31 cellular contexts compared by ENCODE assay signal in the genomic region with DNA sequence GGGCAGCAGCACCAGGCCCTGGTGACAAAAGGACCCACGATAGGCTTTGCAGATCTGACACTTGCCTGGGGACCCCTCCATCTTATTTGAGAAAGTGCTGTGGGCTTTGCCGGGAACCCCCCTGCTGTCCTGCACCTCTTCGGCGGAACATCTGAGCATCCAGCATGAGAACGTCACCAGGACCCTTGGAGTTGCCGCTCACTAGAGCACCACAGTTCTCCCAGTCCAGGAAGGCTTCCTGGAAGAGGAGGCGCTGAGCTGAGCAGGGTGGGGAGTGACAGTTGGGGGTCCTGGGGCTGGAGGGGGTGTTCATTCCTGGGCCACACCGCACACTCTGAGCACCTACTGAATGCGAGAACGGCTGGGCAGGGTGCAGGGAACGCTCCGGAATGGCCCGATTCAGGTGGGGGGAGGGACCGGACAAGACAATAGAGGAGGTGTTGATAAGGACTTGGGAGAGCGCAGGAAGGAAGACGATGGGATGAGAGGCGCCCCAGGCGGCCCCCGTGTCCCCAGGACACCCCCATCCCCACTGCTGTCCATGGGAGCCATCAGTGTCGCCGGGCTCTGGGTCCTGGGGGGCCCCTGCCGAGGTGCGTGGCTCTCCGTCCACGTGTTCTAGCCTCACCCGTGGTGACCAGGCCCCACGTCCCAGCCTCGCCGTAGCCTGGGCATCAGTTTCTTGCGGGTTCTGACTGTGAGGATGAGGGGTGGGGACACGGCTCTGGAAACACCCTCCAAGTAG. TPM values are rescaled to one million over a fixed set of nuclear protein-coding genes. Genes with fewer than 3 reads are reported as not detected.
DNase-seq lines count a peak whose midpoint lies in the region; ATAC-seq, FAIRE-seq and TF ChIP-seq lines count a peak whose summit lies in the region.
"Had no signal": no experiment of that assay in that cellular context is flagged by ENCODE, and none has a peak within 500 bp of the region (broad histone marks: within the 10 kb centered on the region; RNA-seq: fewer than 3 reads in every experiment).

No MANE protein-coding gene starts in this region.

- H2AFZ ChIP-seq in HepG2 (ENCODE audit: low read length) (no peak overlapping the region), K562 (ENCODE audit: low read depth, low read length) (no peak overlapping the region), neuronal stem cell (ENCODE audit: low read length) (no peak overlapping the region)

- H3K9ac ChIP-seq in HepG2 (ENCODE audit: insufficient read depth, low read depth, low read length), result no peak overlapping the region
- no peak overlapping the region for H3K9ac ChIP-seq in K562 (ENCODE audit: insufficient read depth in 1 of 2, low read depth in 2 of 2, low read length in 2 of 2)
- H3K9ac ChIP-seq in neuronal stem cell (ENCODE audit: low read depth, low read length, poor library complexity), result no peak overlapping the region
- H3K9ac ChIP-seq: BLaER1 had no signal

- H4K8ac ChIP-seq in neuronal stem cell (ENCODE audit: low read depth, low read length), result no peak overlapping the region

- BruUV-seq in HepG2 (replicated peaks; lab: Mats Ljungman, UMichigan), result no TSS peak
- BruUV-seq in K562 (replicated peaks; lab: Mats Ljungman, UMichigan), result no TSS peak

- H2BK12ac ChIP-seq in neuronal stem cell (ENCODE audit: low read length), result no peak overlapping the region

- H3K23ac ChIP-seq in neuronal stem cell (ENCODE audit: low read depth, low read length, poor library complexity), result no peak overlapping the region

- peak overlapping the region; percentile 57 for H3K18ac ChIP-seq in neuronal stem cell (ENCODE audit: low read length)

- 42% methylated on average over 13 of the region's 31 CpGs for WGBS in HepG2 (ENCODE audit: low lambda C conversion rate)
- 93% methylated on average over 10 of the region's 31 CpGs for WGBS in right lobe of liver (ENCODE audit: insufficient coverage, low coverage, low lambda C conversion rate, missing lambda C conversion rate)
- WGBS in K562 (ENCODE audit: insufficient coverage, low coverage, missing lambda C conversion rate), result 12% methylated on average over 22 of the region's 31 CpGs
- no CpG with 5 or more reads among the region's 31 CpGs for WGBS in neuronal stem cell (ENCODE audit: extremely low coverage in 2 of 2, insufficient read length in 2 of 2, insufficient replicate concordance in 1 of 2), 2 donors

- H3K4me3 ChIP-seq in HepG2 (replicated peaks in 1 of 3; ENCODE audit: insufficient read depth in 1 of 3, low read depth in 2 of 3, low read length in 3 of 3) (no peak overlapping the region), right lobe of liver (no peak overlapping the region), K562 (no peak overlapping the region), neuronal stem cell (ENCODE audit: low read length in 2 of 2) (no peak overlapping the region), coronary artery (no peak overlapping the region)
- H3K4me3 ChIP-seq: BLaER1, GM12878 had no signal

- H3K79me2 ChIP-seq in HepG2 (ENCODE audit: insufficient read depth, low read length) (no peaks in the 10 kb centered on the region), K562 (ENCODE audit: control insufficient read depth, insufficient read depth, low read length) (no peaks in the 10 kb centered on the region)

- CTCF ChIA-PET in HepG2 (lab: Yijun Ruan, JAX; ENCODE audit: low intra/inter-chr PET ratio, low total read pairs) (no interaction called here), K562 (lab: Yijun Ruan, JAX; ENCODE audit: low intra/inter-chr PET ratio) (no interaction called here)

- H3K4me2 ChIP-seq in HepG2 (ENCODE audit: low read depth, low read length) (no peak overlapping the region), K562 (ENCODE audit: insufficient read depth, low read length) (no peak overlapping the region), neuronal stem cell (ENCODE audit: insufficient read depth, low read length, poor library complexity, severe bottlenecking) (no peak overlapping the region)
- H3K4me2 ChIP-seq: BLaER1 had no signal

- no peak overlapping the region for H3K27ac ChIP-seq in HepG2 (ENCODE audit: extremely low read length, insufficient read depth, low read length)
- no peak overlapping the region for H3K27ac ChIP-seq in right lobe of liver
- no peak overlapping the region for H3K27ac ChIP-seq in K562 (ENCODE audit: extremely low read depth, low read depth, low read length)
- H3K27ac ChIP-seq in neuronal stem cell (replicated peaks; ENCODE audit: low read length), result no peak overlapping the region
- H3K27ac ChIP-seq in coronary artery, result no peak overlapping the region
- H3K27ac ChIP-seq: 22Rv1, BLaER1 had no signal

- H3K4me1 ChIP-seq in HepG2 (ENCODE audit: insufficient read depth, low read length), result no peaks in the 10 kb centered on the region
- H3K4me1 ChIP-seq in right lobe of liver, result no peaks in the 10 kb centered on the region
- H3K4me1 ChIP-seq in K562 (replicated peaks in 1 of 2; ENCODE audit: control insufficient read depth in 2 of 2, insufficient read depth in 2 of 2, low read length in 2 of 2), result peaks cover 0 to 82% of the 10 kb centered on the region in 2 experiments; a peak in 2 of 5 replicates
- H3K4me1 ChIP-seq in neuronal stem cell (ENCODE audit: control insufficient read depth in 2 of 2, insufficient read depth in 1 of 2, low read depth in 1 of 2, low read length in 2 of 2), result peaks cover 0 to 7% of the 10 kb centered on the region in 2 donors

- H3K9me3 ChIP-seq in HepG2 (ENCODE audit: low read length) (no peaks in the 10 kb centered on the region), right lobe of liver (no peaks in the 10 kb centered on the region), K562 (replicated peaks; ENCODE audit: control insufficient read depth, insufficient read depth, low read depth, low read length) (no peaks in the 10 kb centered on the region), neuronal stem cell (replicated peaks in 1 of 2; ENCODE audit: control insufficient read depth in 2 of 2, insufficient read depth in 1 of 2, low read depth in 1 of 2, low read length in 2 of 2) (peaks cover 0 to 2% of the 10 kb centered on the region in 2 donors)
- H3K9me3 ChIP-seq: BE2C, BLaER1 had no signal

- peak overlapping the region; percentile 96 for H2BK15ac ChIP-seq in neuronal stem cell (ENCODE audit: low read length)

- in situ Hi-C loops in HepG2 (cut with HindIII; ENCODE audit: extremely low pct_ligation_motif_present, low pct_unique_long_range_greater_than_20kb), result no loop called here
- in situ Hi-C loops in K562 (cut with MboI), result no loop called here

- TF ChIP-seq CTCF in HepG2 (CRISPR knock-in tag; IDR thresholded peaks at IDR 0.05) (no peak), right lobe of liver (IDR thresholded peaks at IDR 0.05) (no peak), K562 (IDR thresholded peaks at IDR 0.05 in 2 of 3, conservative IDR thresholded peaks at IDR 0.05 in 1 of 3; ENCODE audit: insufficient read depth in 2 of 3, low read depth in 1 of 3, low read length in 3 of 3) (no peak), coronary artery (IDR thresholded peaks at IDR 0.05) (no peak)

- H2BK120ac ChIP-seq in neuronal stem cell (ENCODE audit: low read depth, low read length), result no peak overlapping the region

- intact Hi-C loops in HepG2 (cut with micrococcal nuclease; ENCODE audit: unreplicated experiment) (no loop called here), right lobe of liver (cut with DNase I) (no loop called here), K562 (cut with micrococcal nuclease) (no loop called here)

- ATAC-seq in HepG2 (no peak), right lobe of liver (no peak), K562 (no peak), HG03457 (IDR thresholded peaks at IDR 0.05; ENCODE audit: unreplicated experiment) (no peak)
- ATAC-seq: GM12878 had no signal

- peak overlapping the region; percentile 78 for H2BK5ac ChIP-seq in neuronal stem cell (ENCODE audit: low read length)

- no peaks in the 10 kb centered on the region for H3K9me1 ChIP-seq in K562 (ENCODE audit: control insufficient read depth, insufficient read depth, low read length)

- TF ChIP-seq POLR2A in HepG2 (IDR thresholded peaks at IDR 0.05; ENCODE audit: insufficient read depth in 1 of 2, low read depth in 2 of 2, low read length in 2 of 2) (no peak), right lobe of liver (IDR thresholded peaks at IDR 0.05) (no peak), K562 (conservative IDR thresholded peaks at IDR 0.05) (no peak)

- H3K36me3 ChIP-seq in HepG2 (replicated peaks in 1 of 2; ENCODE audit: control insufficient read depth in 1 of 2, insufficient read depth in 2 of 2, low read length in 2 of 2) (no peaks in the 10 kb centered on the region), right lobe of liver (no peaks in the 10 kb centered on the region), K562 (ENCODE audit: control insufficient read depth, insufficient read depth, low read length) (no peaks in the 10 kb centered on the region), neuronal stem cell (replicated peaks in 1 of 2; ENCODE audit: control insufficient read depth in 2 of 2, insufficient read depth in 2 of 2, low read length in 2 of 2) (no peaks in the 10 kb centered on the region)
- H3K36me3 ChIP-seq: BE2C, BLaER1 had no signal

- no peak for TF ChIP-seq EP300 in HepG2 (IDR thresholded peaks at IDR 0.05; ENCODE audit: low read depth in 2 of 2, low read length in 2 of 2)
- TF ChIP-seq EP300 in HepG2 (CRISPR knock-in tag; IDR thresholded peaks at IDR 0.05; ENCODE audit: borderline replicate concordance), result no peak
- TF ChIP-seq EP300 in K562 (IDR thresholded peaks at IDR 0.05; ENCODE audit: low read length), result no peak

- POLR2A ChIA-PET in HepG2 (lab: Yijun Ruan, JAX) (no interaction called here), K562 (lab: Yijun Ruan, JAX) (no interaction called here)

- DNase-seq in HepG2 (ENCODE audit: low spot score) (no peak), right lobe of liver (no peak), K562 (ENCODE audit: extremely low read depth in 1 of 4, low spot score in 3 of 4) (no peak), neuronal stem cell (ENCODE audit: low spot score) (no peak), coronary artery (ENCODE audit: low spot score) (no peak)
- DNase-seq: ACHN; BE2C; C1 segment of cervical spinal cord; CD4-positive, alpha-beta memory T cell; CD4-positive, CD25-positive, alpha-beta regulatory T cell; CD8-positive, alpha-beta memory T cell; COR-L47; DMS 273 treated with DMSO at 0.1 percent for 48 hours; DMS153; DMS53; DMS79; DND-41; EL; GDM1 had no signal

- H2AK5ac ChIP-seq in neuronal stem cell (ENCODE audit: low read depth, low read length), result peak overlapping the region; percentile 74

- 0 out of 2 replicates have a peak, but pooled peaks cover 3% of the 10 kb centered on the region for H4K20me1 ChIP-seq in HepG2 (ENCODE audit: insufficient read depth, low read length)
- H4K20me1 ChIP-seq in K562 (replicated peaks; ENCODE audit: control insufficient read depth, insufficient read depth, low read length), result peaks cover 14% of the 10 kb centered on the region

- FAIRE-seq in HepG2 (lab: Jason Lieb, UNC) (no peak), K562 (lab: Jason Lieb, UNC) (no peak)
- FAIRE-seq: GM12878, GM12892, GM18507 had no signal

- H3K4ac ChIP-seq in neuronal stem cell (ENCODE audit: low read length), result no peak overlapping the region

- peaks cover 15 to 68% of the 10 kb centered on the region in 2 experiments; a peak in 4 of 5 replicates for H3K27me3 ChIP-seq in HepG2 (ENCODE audit: control insufficient read depth in 1 of 2, insufficient read depth in 2 of 2, low read length in 2 of 2)
- no peaks in the 10 kb centered on the region for H3K27me3 ChIP-seq in right lobe of liver
- H3K27me3 ChIP-seq in K562 (ENCODE audit: control insufficient read depth in 2 of 2, insufficient read depth in 2 of 2, low read length in 2 of 2), result peaks cover 0 to 28% of the 10 kb centered on the region in 2 experiments; a peak in 3 of 5 replicates
- H3K27me3 ChIP-seq in neuronal stem cell (ENCODE audit: control insufficient read depth in 3 of 3, insufficient read depth in 3 of 3, low read depth in 1 of 3, low read length in 3 of 3), result peaks cover 0 to 24% (median 0%) of the 10 kb centered on the region in 3 experiments
- H3K27me3 ChIP-seq: BE2C had no signal

- TF ChIP-seq RAD21 in HepG2 (CRISPR knock-in tag; IDR thresholded peaks at IDR 0.05), result no peak
- TF ChIP-seq RAD21 in K562 (CRISPR knock-in tag; conservative IDR thresholded peaks at IDR 0.05 in 1 of 2, IDR thresholded peaks at IDR 0.05 in 1 of 2), result no peak

- peaks cover 3% of the 10 kb centered on the region for H3K79me1 ChIP-seq in neuronal stem cell (ENCODE audit: low read depth, low read length)

- no peak overlapping the region for H4K91ac ChIP-seq in neuronal stem cell (ENCODE audit: low read depth, low read length, poor library complexity)

- H3K14ac ChIP-seq in neuronal stem cell (ENCODE audit: low read length), result no peak overlapping the region

RNA-seq across cellular contexts. Expression of gene CACNA1H, which starts 24.8 kb away (rescaled TPM):
- total RNA-seq in HepG2 (2016; rRNA removed; fragmentation: Illumina TruSeq; extraction: Trizol) (0.40 and 0.56 TPM in 2 replicates), right lobe of liver (10 to 100 TPM in 1 of 6 experiments, 1 to 10 TPM in 3, under 1 TPM in 2; 0.56 to 14.0 (median 5.0) TPM), K562 (2014; rRNA removed) (0.04 TPM in 1 of 2 replicates, not detected in the other), K562 (2014; rRNA removed; fragmentation: Illumina TruSeq; extraction: Trizol) (not detected in 2 replicates), K562 (2015; rRNA removed; fragmentation: Illumina TruSeq; extraction: Trizol) (not detected in 2 replicates), K562 (2021) (0.09 and 0.18 TPM in 2 replicates)
- under 0.01 TPM in 1 of 2 replicates, not detected in the other for total RNA-seq in HepG2 (2016; cell fraction: cytosol; rRNA removed; fragmentation: Illumina TruSeq; extraction: Trizol; ENCODE audit: low read depth)
- 0.30 and 0.52 TPM in 2 replicates for total RNA-seq in HepG2 (2016; cell fraction: insoluble cytoplasmic fraction; rRNA removed; fragmentation: Illumina TruSeq; extraction: Trizol)
- total RNA-seq in HepG2 (2016; cell fraction: membrane; rRNA removed; fragmentation: Illumina TruSeq; extraction: Trizol), result 0.17 and 0.22 TPM in 2 replicates
- 0.59 and 1.2 TPM in 2 replicates for total RNA-seq in HepG2 (2016; cell fraction: nucleus; rRNA removed; fragmentation: Illumina TruSeq; extraction: Trizol)
- polyA plus RNA-seq in HepG2 (2011; rRNA removed) (1.8 and 3.0 TPM in 2 replicates), K562 (2011; rRNA removed) (0.10 and 0.11 TPM in 2 replicates), K562 (2014; fragmentation: Illumina TruSeq; extraction: Trizol) (not detected in 2 replicates), K562 (2014; fragmentation: Nextera tagmentation; extraction: Ambion mirVana) (not detected), K562 (2014; rRNA removed) (not detected in 2 replicates)
- 1.9 and 2.4 TPM in 2 replicates for polyA plus RNA-seq in HepG2 (2011; cell fraction: cytosol; rRNA removed)
- 13.0 and 15.5 TPM in 2 replicates for polyA plus RNA-seq in HepG2 (2011; cell fraction: nucleus; rRNA removed)
- polyA plus RNA-seq in HepG2 (2012), result 0.21 and 1.4 TPM in 2 replicates
- polyA plus RNA-seq in HepG2 (2016; cell fraction: cytosol; fragmentation: Illumina TruSeq; extraction: Trizol; ENCODE audit: low read depth), result 0.03 and 0.05 TPM in 2 replicates
- 0.22 TPM in 2 replicates for polyA plus RNA-seq in HepG2 (2016; cell fraction: insoluble cytoplasmic fraction; fragmentation: Illumina TruSeq; extraction: Trizol; ENCODE audit: low read depth)
- 0.10 and 0.14 TPM in 2 replicates for polyA plus RNA-seq in HepG2 (2016; cell fraction: membrane; fragmentation: Illumina TruSeq; extraction: Trizol; ENCODE audit: low read depth)
- 1.6 and 2.0 TPM in 2 replicates for polyA plus RNA-seq in HepG2 (2016; cell fraction: nucleus; fragmentation: Illumina TruSeq; extraction: Trizol; ENCODE audit: insufficient read depth, low read depth)
- 0.40 and 7.6 TPM in 2 replicates for polyA minus RNA-seq in HepG2 (2011; rRNA and poly(A)+ RNA removed; ENCODE audit: low replicate concordance)
- polyA minus RNA-seq in HepG2 (2011; cell fraction: cytosol; rRNA and poly(A)+ RNA removed), result 3.0 and 3.5 TPM in 2 replicates
- polyA minus RNA-seq in HepG2 (2011; cell fraction: nucleus; rRNA and poly(A)+ RNA removed), result 2.7 and 4.5 TPM in 2 replicates
- total RNA-seq in K562 (2011; cell fraction: chromatin; rRNA removed; ENCODE audit: low replicate concordance), result 0.44 and 1.6 TPM in 2 replicates
- total RNA-seq in K562 (2011; cell fraction: nucleolus; rRNA removed), result 0.79 and 1.2 TPM in 2 replicates
- total RNA-seq in K562 (2011; cell fraction: nucleoplasm; rRNA removed), result 0.22 and 0.53 TPM in 2 replicates
- polyA plus RNA-seq in K562 (2011; cell fraction: cytosol; rRNA removed), result 0.10 and 0.12 TPM in 2 replicates
- 0.11 and 0.40 TPM in 2 replicates for polyA plus RNA-seq in K562 (2011; cell fraction: nucleus; rRNA removed)
- polyA plus RNA-seq in K562 (2012), result 0.07 and 0.12 TPM in 2 replicates
- 0.03 and 0.04 TPM in 2 replicates for polyA minus RNA-seq in K562 (2011; rRNA and poly(A)+ RNA removed)
- not detected in 2 replicates for polyA minus RNA-seq in K562 (2011; cell fraction: cytosol; rRNA and poly(A)+ RNA removed)
- polyA minus RNA-seq in K562 (2011; cell fraction: nucleus; rRNA and poly(A)+ RNA removed), result 0.27 and 0.33 TPM in 2 replicates
- polyA plus RNA-seq in neuronal stem cell (2013, experiment 1 of 2), result 21.5 TPM
- polyA plus RNA-seq in neuronal stem cell (2013, experiment 2 of 2), result 21.7 TPM
- polyA plus RNA-seq: CD14-positive monocyte had no signal

RNA-seq across cellular contexts. Expression of gene C1QTNF8, which starts 32.1 kb away (rescaled TPM):
- total RNA-seq in HepG2 (2016; rRNA removed; fragmentation: Illumina TruSeq; extraction: Trizol) (0.09 TPM in 1 of 2 replicates, not detected in the other), right lobe of liver (not detected), K562 (2014; rRNA removed) (not detected in 2 replicates), K562 (2014; rRNA removed; fragmentation: Illumina TruSeq; extraction: Trizol) (not detected in 2 replicates), K562 (2015; rRNA removed; fragmentation: Illumina TruSeq; extraction: Trizol) (not detected in 2 replicates), K562 (2021) (not detected in 2 replicates)
- 0.20 TPM in 1 of 2 replicates, not detected in the other for total RNA-seq in HepG2 (2016; cell fraction: cytosol; rRNA removed; fragmentation: Illumina TruSeq; extraction: Trizol; ENCODE audit: low read depth)
- not detected in 2 replicates for total RNA-seq in HepG2 (2016; cell fraction: insoluble cytoplasmic fraction; rRNA removed; fragmentation: Illumina TruSeq; extraction: Trizol)
- not detected in 2 replicates for total RNA-seq in HepG2 (2016; cell fraction: membrane; rRNA removed; fragmentation: Illumina TruSeq; extraction: Trizol)
- 0.22 TPM in 1 of 2 replicates, not detected in the other for total RNA-seq in HepG2 (2016; cell fraction: nucleus; rRNA removed; fragmentation: Illumina TruSeq; extraction: Trizol)
- polyA plus RNA-seq in HepG2 (2011; rRNA removed) (not detected in 2 replicates), K562 (2011; rRNA removed) (not detected in 2 replicates), K562 (2014; fragmentation: Illumina TruSeq; extraction: Trizol) (not detected in 2 replicates), K562 (2014; fragmentation: Nextera tagmentation; extraction: Ambion mirVana) (not detected), K562 (2014; rRNA removed) (not detected in 2 replicates)
- polyA plus RNA-seq in HepG2 (2011; cell fraction: cytosol; rRNA removed), result not detected in 2 replicates
- 0.13 TPM in 1 of 2 replicates, not detected in the other for polyA plus RNA-seq in HepG2 (2011; cell fraction: nucleus; rRNA removed)
- not detected in 2 replicates for polyA plus RNA-seq in HepG2 (2012)
- polyA plus RNA-seq in HepG2 (2016; cell fraction: cytosol; fragmentation: Illumina TruSeq; extraction: Trizol; ENCODE audit: low read depth), result not detected in 2 replicates
- not detected in 2 replicates for polyA plus RNA-seq in HepG2 (2016; cell fraction: insoluble cytoplasmic fraction; fragmentation: Illumina TruSeq; extraction: Trizol; ENCODE audit: low read depth)
- polyA plus RNA-seq in HepG2 (2016; cell fraction: membrane; fragmentation: Illumina TruSeq; extraction: Trizol; ENCODE audit: low read depth), result not detected in 2 replicates
- not detected in 2 replicates for polyA plus RNA-seq in HepG2 (2016; cell fraction: nucleus; fragmentation: Illumina TruSeq; extraction: Trizol; ENCODE audit: insufficient read depth, low read depth)
- polyA minus RNA-seq in HepG2 (2011; rRNA and poly(A)+ RNA removed; ENCODE audit: low replicate concordance), result not detected in 2 replicates
- not detected in 2 replicates for polyA minus RNA-seq in HepG2 (2011; cell fraction: cytosol; rRNA and poly(A)+ RNA removed)
- not detected in 2 replicates for polyA minus RNA-seq in HepG2 (2011; cell fraction: nucleus; rRNA and poly(A)+ RNA removed)
- not detected in 2 replicates for total RNA-seq in K562 (2011; cell fraction: chromatin; rRNA removed; ENCODE audit: low replicate concordance)
- not detected in 2 replicates for total RNA-seq in K562 (2011; cell fraction: nucleolus; rRNA removed)
- not detected in 2 replicates for total RNA-seq in K562 (2011; cell fraction: nucleoplasm; rRNA removed)
- polyA plus RNA-seq in K562 (2011; cell fraction: cytosol; rRNA removed), result not detected in 2 replicates
- polyA plus RNA-seq in K562 (2011; cell fraction: nucleus; rRNA removed), result not detected in 2 replicates
- polyA plus RNA-seq in K562 (2012), result not detected in 2 replicates
- not detected in 2 replicates for polyA minus RNA-seq in K562 (2011; rRNA and poly(A)+ RNA removed)
- polyA minus RNA-seq in K562 (2011; cell fraction: cytosol; rRNA and poly(A)+ RNA removed), result not detected in 2 replicates
- not detected in 2 replicates for polyA minus RNA-seq in K562 (2011; cell fraction: nucleus; rRNA and poly(A)+ RNA removed)
- polyA plus RNA-seq in neuronal stem cell (2013, experiment 1 of 2), result not detected
- not detected for polyA plus RNA-seq in neuronal stem cell (2013, experiment 2 of 2)
- total RNA-seq: A673; CD4-positive, alpha-beta memory T cell; CD4-positive, CD25-positive, alpha-beta regulatory T cell; CD8-positive, alpha-beta memory T cell; Daoy; GM12878 had no signal
- polyA plus RNA-seq: AG04450; CD14-positive monocyte; CD4-positive, alpha-beta memory T cell; CD4-positive, CD25-positive, alpha-beta regulatory T cell; CD8-positive, alpha-beta memory T cell; GM12878 had no signal

RNA-seq across cellular contexts. Expression of gene SSTR5, which starts 55.6 kb away (rescaled TPM):
- total RNA-seq in HepG2 (2016; rRNA removed; fragmentation: Illumina TruSeq; extraction: Trizol), result 0.14 and 0.49 TPM in 2 replicates
- 0.18 TPM in 1 of 2 replicates, not detected in the other for total RNA-seq in HepG2 (2016; cell fraction: cytosol; rRNA removed; fragmentation: Illumina TruSeq; extraction: Trizol; ENCODE audit: low read depth)
- 0.22 TPM in 1 of 2 replicates, not detected in the other for total RNA-seq in HepG2 (2016; cell fraction: insoluble cytoplasmic fraction; rRNA removed; fragmentation: Illumina TruSeq; extraction: Trizol)
- 0.14 and 0.15 TPM in 2 replicates for total RNA-seq in HepG2 (2016; cell fraction: membrane; rRNA removed; fragmentation: Illumina TruSeq; extraction: Trizol)
- not detected in 2 replicates for total RNA-seq in HepG2 (2016; cell fraction: nucleus; rRNA removed; fragmentation: Illumina TruSeq; extraction: Trizol)
- 0.20 and 0.26 TPM in 2 replicates for polyA plus RNA-seq in HepG2 (2011; rRNA removed)
- 0.55 and 0.79 TPM in 2 replicates for polyA plus RNA-seq in HepG2 (2011; cell fraction: cytosol; rRNA removed)
- polyA plus RNA-seq in HepG2 (2011; cell fraction: nucleus; rRNA removed), result 0.55 and 0.62 TPM in 2 replicates
- polyA plus RNA-seq in HepG2 (2012), result 1.3 and 2.0 TPM in 2 replicates
- not detected in 2 replicates for polyA plus RNA-seq in HepG2 (2016; cell fraction: cytosol; fragmentation: Illumina TruSeq; extraction: Trizol; ENCODE audit: low read depth)
- not detected in 2 replicates for polyA plus RNA-seq in HepG2 (2016; cell fraction: insoluble cytoplasmic fraction; fragmentation: Illumina TruSeq; extraction: Trizol; ENCODE audit: low read depth)
- polyA plus RNA-seq in HepG2 (2016; cell fraction: membrane; fragmentation: Illumina TruSeq; extraction: Trizol; ENCODE audit: low read depth), result 0.18 TPM in 1 of 2 replicates, not detected in the other
- 0.36 TPM in 1 of 2 replicates, not detected in the other for polyA plus RNA-seq in HepG2 (2016; cell fraction: nucleus; fragmentation: Illumina TruSeq; extraction: Trizol; ENCODE audit: insufficient read depth, low read depth)
- polyA minus RNA-seq in HepG2 (2011; rRNA and poly(A)+ RNA removed; ENCODE audit: low replicate concordance), result 0.26 and 1.1 TPM in 2 replicates
- 0.44 and 0.59 TPM in 2 replicates for polyA minus RNA-seq in HepG2 (2011; cell fraction: cytosol; rRNA and poly(A)+ RNA removed)
- polyA minus RNA-seq in HepG2 (2011; cell fraction: nucleus; rRNA and poly(A)+ RNA removed), result 0.26 TPM in 1 of 2 replicates, not detected in the other
- total RNA-seq in right lobe of liver, result not detected
- not detected in 2 replicates for total RNA-seq in K562 (2011; cell fraction: chromatin; rRNA removed; ENCODE audit: low replicate concordance)
- not detected in 2 replicates for total RNA-seq in K562 (2011; cell fraction: nucleolus; rRNA removed)
- not detected in 2 replicates for total RNA-seq in K562 (2011; cell fraction: nucleoplasm; rRNA removed)
- total RNA-seq in K562 (2014; rRNA removed), result not detected in 2 replicates
- not detected in 2 replicates for total RNA-seq in K562 (2014; rRNA removed; fragmentation: Illumina TruSeq; extraction: Trizol)
- total RNA-seq in K562 (2015; rRNA removed; fragmentation: Illumina TruSeq; extraction: Trizol), result not detected in 2 replicates
- total RNA-seq in K562 (2021), result not detected in 2 replicates
- not detected in 2 replicates for polyA plus RNA-seq in K562 (2011; rRNA removed)
- not detected in 2 replicates for polyA plus RNA-seq in K562 (2011; cell fraction: cytosol; rRNA removed)
- polyA plus RNA-seq in K562 (2011; cell fraction: nucleus; rRNA removed), result not detected in 2 replicates
- polyA plus RNA-seq in K562 (2012), result not detected in 2 replicates
- not detected in 2 replicates for polyA plus RNA-seq in K562 (2014; fragmentation: Illumina TruSeq; extraction: Trizol)
- polyA plus RNA-seq in K562 (2014; fragmentation: Nextera tagmentation; extraction: Ambion mirVana), result not detected
- polyA plus RNA-seq in K562 (2014; rRNA removed), result not detected in 2 replicates
- not detected in 2 replicates for polyA minus RNA-seq in K562 (2011; rRNA and poly(A)+ RNA removed)
- not detected in 2 replicates for polyA minus RNA-seq in K562 (2011; cell fraction: cytosol; rRNA and poly(A)+ RNA removed)
- not detected in 2 replicates for polyA minus RNA-seq in K562 (2011; cell fraction: nucleus; rRNA and poly(A)+ RNA removed)
- not detected for polyA plus RNA-seq in neuronal stem cell (2013, experiment 1 of 2)
- not detected for polyA plus RNA-seq in neuronal stem cell (2013, experiment 2 of 2)
- total RNA-seq: A172; A673; CD4-positive, alpha-beta memory T cell; CD4-positive, CD25-positive, alpha-beta regulatory T cell; CD8-positive, alpha-beta memory T cell; Daoy; G401; GM12878 had no signal
- polyA plus RNA-seq: AG04450; CD14-positive monocyte; CD4-positive, alpha-beta memory T cell; CD4-positive, CD25-positive, alpha-beta regulatory T cell; CD8-positive, alpha-beta memory T cell; GM12878 had no signal

Comparison
In these comparisons a context has a peak if more than half of its experiments do, and no peak if none do; other contexts are left out.
1. Of the 241 proteins assayed by ChIP-seq in both HepG2 and K562: peak only in HepG2: none; only in K562: CBX1, CHD4 and PHF21A; in both: ZFP36; in neither: 236; mixed calls (peak in some experiments, not most) for 1.